ENCODE assay signal across 15 cellular contexts in the genomic region with DNA sequence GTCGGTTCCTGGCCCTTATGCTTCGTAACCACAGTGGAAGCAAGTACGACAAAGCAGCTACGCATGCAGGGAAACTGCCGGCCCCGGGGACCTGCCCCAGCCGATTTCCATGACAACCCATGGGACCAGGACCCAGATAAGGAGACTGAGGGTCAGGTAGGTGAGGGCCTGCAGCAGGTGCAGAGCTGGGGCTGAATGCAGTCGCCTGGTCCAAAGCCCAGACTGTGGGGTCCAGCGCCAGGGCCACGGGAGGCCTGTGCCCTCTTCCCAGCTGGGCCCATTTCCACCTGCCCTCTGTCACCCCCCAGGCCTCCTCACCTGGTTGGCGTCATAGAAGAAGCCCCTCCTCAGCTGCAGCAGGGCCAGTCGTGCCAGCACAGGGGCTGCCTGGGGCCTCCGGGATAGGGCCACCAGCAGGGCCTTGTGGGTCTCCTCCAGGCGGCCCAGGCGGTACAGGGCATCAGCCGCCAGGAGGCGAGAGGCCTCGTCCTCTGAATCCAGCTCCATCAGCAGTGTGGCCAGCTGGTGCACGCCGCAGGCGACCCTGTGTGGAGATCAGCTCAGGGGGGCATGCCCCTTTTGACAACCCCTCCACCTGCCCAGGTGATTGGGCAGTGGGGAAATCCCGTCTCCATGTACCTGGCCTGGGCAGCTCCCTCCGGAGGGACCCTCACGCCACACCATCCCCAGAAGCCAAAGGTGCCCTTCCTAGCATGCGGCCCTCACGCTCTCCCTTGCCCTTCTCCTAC. TPM values are rescaled to one million over a fixed set of nuclear protein-coding genes. Genes with fewer than 3 reads are reported as not detected.
DNase-seq lines count a peak whose midpoint lies in the region; ATAC-seq and TF ChIP-seq lines count a peak whose summit lies in the region.
"Had no signal": no experiment of that assay in that cellular context is flagged by ENCODE, and none has a peak within 500 bp of the region (broad histone marks: within the 10 kb centered on the region; RNA-seq: fewer than 3 reads in every experiment).

No MANE protein-coding gene starts in this region.

- H3K9me3 ChIP-seq in PC-3 (ENCODE audit: low read length) = peaks cover 3% of the 10 kb centered on the region; the same call in 1 of the 2 replicates
- H3K9me3 ChIP-seq in right lobe of liver = no peaks in the 10 kb centered on the region
- H3K9me3 ChIP-seq: HAP-1 had no signal

- no peak overlapping the region for H2AFZ ChIP-seq in PC-3 (ENCODE audit: low read length)

- DNase-seq in activated naive CD4-positive, alpha-beta T cell treated with anti-CD3 and anti-CD28 coated beads for 36 hours = peak; percentile 4
- DNase-seq in activated naive CD4-positive, alpha-beta T cell treated with anti-CD3 and anti-CD28 coated beads, Interleukin-2, amount 50 U/mL, for 16 hours = no peak
- DNase-seq in PC-3 (peak; percentile 15), right lobe of liver (peak; percentile 14 to 53 (median 39)), AML-193 (lab: John Stamatoyannopoulos, UW) (no peak), DMS53 treated with DMSO at 0.1 percent for 48 hours (lab: John Stamatoyannopoulos, UW; ENCODE audit: unreplicated experiment) (no peak)
- DNase-seq in stimulated activated effector memory CD8-positive, alpha-beta T cell treated with anti-CD3 and anti-CD28 coated beads, Interleukin-12 subunit alpha, Interleukin-12 subunit beta, amount 100 ng/mL, for 72 hours (ENCODE audit: low spot score in 2 of 2) = no peak
- DNase-seq: COR-L47, NCI-H187 had no signal

- no peak overlapping the region for H3K4me3 Mint-ChIP-seq in activated naive CD4-positive, alpha-beta T cell treated with anti-CD3 and anti-CD28 coated beads for 36 hours
- H3K4me3 Mint-ChIP-seq in stimulated activated effector memory CD8-positive, alpha-beta T cell treated with anti-CD3 and anti-CD28 coated beads, Interleukin-12 subunit alpha, Interleukin-12 subunit beta, amount 100 ng/mL, for 72 hours = no peak overlapping the region
- H3K4me3 Mint-ChIP-seq: activated B cell treated with CpG ODN at 0.5 μM for 24 hours; T-helper 1 cell treated with Interleukin-12 subunit alpha and Interleukin-12 subunit beta and Interleukin-4 antibody, amounts not matched to agents 30 μg/mL and 1 μg/mL, for 36 hours; type B pancreatic cell had no signal

- no peak overlapping the region for H3K4me2 ChIP-seq in PC-3 (ENCODE audit: low read length)

- no peak overlapping the region for H3K27ac Mint-ChIP-seq in activated naive CD4-positive, alpha-beta T cell treated with anti-CD3 and anti-CD28 coated beads for 36 hours
- no peak overlapping the region for H3K27ac Mint-ChIP-seq in stimulated activated effector memory CD8-positive, alpha-beta T cell treated with anti-CD3 and anti-CD28 coated beads, Interleukin-12 subunit alpha, Interleukin-12 subunit beta, amount 100 ng/mL, for 72 hours
- H3K27ac Mint-ChIP-seq: activated B cell treated with CpG ODN at 0.5 μM for 24 hours; T-helper 1 cell treated with Interleukin-12 subunit alpha and Interleukin-12 subunit beta and Interleukin-4 antibody, amounts not matched to agents 30 μg/mL and 1 μg/mL, for 36 hours; type B pancreatic cell had no signal

- H3K4me3 ChIP-seq in PC-3 (ENCODE audit: low read length) (no peak overlapping the region), right lobe of liver (no peak overlapping the region)
- H3K4me3 ChIP-seq: HAP-1 had no signal

- 20% methylated on average over 1 of the region's 26 CpGs for WGBS in right lobe of liver (ENCODE audit: insufficient coverage, low coverage, low lambda C conversion rate, missing lambda C conversion rate)

- BruUV-seq in PC-3 (replicated peaks; lab: Mats Ljungman, UMichigan) = no TSS peak

- no peak for TF ChIP-seq POLR2A in right lobe of liver (IDR thresholded peaks at IDR 0.05)

- no peaks in the 10 kb centered on the region for H3K4me1 Mint-ChIP-seq in activated naive CD4-positive, alpha-beta T cell treated with anti-CD3 and anti-CD28 coated beads for 36 hours (ENCODE audit: low read depth)
- H3K4me1 Mint-ChIP-seq in stimulated activated effector memory CD8-positive, alpha-beta T cell treated with anti-CD3 and anti-CD28 coated beads, Interleukin-12 subunit alpha, Interleukin-12 subunit beta, amount 100 ng/mL, for 72 hours = no peaks in the 10 kb centered on the region

- no peaks in the 10 kb centered on the region for H3K79me2 ChIP-seq in PC-3 (ENCODE audit: low read length)

- no peaks in the 10 kb centered on the region for H4K20me1 ChIP-seq in PC-3 (ENCODE audit: low read length)

- CTCF ChIA-PET in activated naive CD4-positive, alpha-beta T cell treated with anti-CD3 and anti-CD28 coated beads for 36 hours (lab: Charles Lee) = interaction anchor here (1.3 kb wide), 1 partner anchor 13 kb away, joined by 4 read pairs; no protein-coding TSS in a partner anchor
- CTCF ChIA-PET in PC-3 (lab: Charles Lee) = no interaction called here

- no peaks in the 10 kb centered on the region for H3F3A ChIP-seq in PC-3 (ENCODE audit: low read length, unreplicated experiment)

- no peak overlapping the region for H3K27ac ChIP-seq in PC-3 (ENCODE audit: low read length)
- H3K27ac ChIP-seq in right lobe of liver = no peak overlapping the region

- POLR2A ChIA-PET in PC-3 (lab: Charles Lee; ENCODE audit: unreplicated experiment) = no interaction called here

- peak; percentile 24; the same call in 1 of the 2 replicates for TF ChIP-seq CTCF in PC-3 (conservative IDR thresholded peaks at IDR 0.05; ENCODE audit: low read depth, low read length)
- no peak for TF ChIP-seq CTCF in right lobe of liver (IDR thresholded peaks at IDR 0.05)

- H3K9me3 Mint-ChIP-seq in activated naive CD4-positive, alpha-beta T cell treated with anti-CD3 and anti-CD28 coated beads for 36 hours = peaks cover 11% of the 10 kb centered on the region
- H3K9me3 Mint-ChIP-seq in stimulated activated effector memory CD8-positive, alpha-beta T cell treated with anti-CD3 and anti-CD28 coated beads, Interleukin-12 subunit alpha, Interleukin-12 subunit beta, amount 100 ng/mL, for 72 hours = peaks cover 2% of the 10 kb centered on the region

- no peaks in the 10 kb centered on the region for H3K36me3 ChIP-seq in PC-3 (ENCODE audit: low read depth, low read length)
- H3K36me3 ChIP-seq in right lobe of liver = no peaks in the 10 kb centered on the region
- H3K36me3 ChIP-seq: HAP-1 had no signal

- intact Hi-C loops in activated naive CD4-positive, alpha-beta T cell treated with anti-CD3 and anti-CD28 coated beads for 36 hours (cut with micrococcal nuclease) = loop anchor here (2.0 kb wide), 1 partner anchor 233 kb away; no protein-coding TSS in a partner anchor
- intact Hi-C loops in PC-3 (cut with micrococcal nuclease) = no loop called here
- intact Hi-C loops in right lobe of liver (cut with DNase I) = no loop called here

- H3K36me3 Mint-ChIP-seq in activated naive CD4-positive, alpha-beta T cell treated with anti-CD3 and anti-CD28 coated beads for 36 hours (ENCODE audit: low read depth) = peaks cover 4% of the 10 kb centered on the region
- no peaks in the 10 kb centered on the region for H3K36me3 Mint-ChIP-seq in stimulated activated effector memory CD8-positive, alpha-beta T cell treated with anti-CD3 and anti-CD28 coated beads, Interleukin-12 subunit alpha, Interleukin-12 subunit beta, amount 100 ng/mL, for 72 hours
- H3K36me3 Mint-ChIP-seq: type B pancreatic cell had no signal

- H3K27me3 ChIP-seq in PC-3 (ENCODE audit: low read length) (peaks cover 22% of the 10 kb centered on the region; the same call in 1 of the 2 replicates), right lobe of liver (no peaks in the 10 kb centered on the region)

- no peak overlapping the region for H3K9ac ChIP-seq in PC-3 (ENCODE audit: low read length)

- peak; percentile 64 for ATAC-seq in PC-3
- ATAC-seq in right lobe of liver = no peak
- peak; percentile 24 for ATAC-seq in stimulated activated effector memory CD8-positive, alpha-beta T cell treated with anti-CD3 and anti-CD28 coated beads, Interleukin-12 subunit alpha, Interleukin-12 subunit beta, amount 100 ng/mL, for 72 hours
- ATAC-seq in HG02763 (IDR thresholded peaks at IDR 0.05; ENCODE audit: unreplicated experiment) = no peak
- ATAC-seq: stimulated activated naive CD8-positive, alpha-beta T cell treated with anti-CD3 and anti-CD28 coated beads, Interleukin-15, Interleukin-2, amounts not matched to agents 100 U/mL and 50 U/mL, for 24 hours had no signal

- H3K27me3 Mint-ChIP-seq in activated naive CD4-positive, alpha-beta T cell treated with anti-CD3 and anti-CD28 coated beads for 36 hours (ENCODE audit: low read depth) = peaks cover 32% of the 10 kb centered on the region
- H3K27me3 Mint-ChIP-seq: type B pancreatic cell had no signal

- H3K4me1 ChIP-seq in PC-3 (ENCODE audit: insufficient read depth, low read length) = no peaks in the 10 kb centered on the region
- H3K4me1 ChIP-seq in right lobe of liver = no peaks in the 10 kb centered on the region

- no peaks in the 10 kb centered on the region for H3K9me2 ChIP-seq in PC-3 (replicated peaks; ENCODE audit: low read length)

RNA-seq across cellular contexts. Expression of a gene that starts 14.2 kb away (rescaled TPM):
- 1 to 10 TPM in 1 of 2 experiments, under 1 TPM in 1; 0.91 to 1.1 TPM for total RNA-seq in activated naive CD4-positive, alpha-beta T cell treated with anti-CD3 and anti-CD28 coated beads for 36 hours
- total RNA-seq in PC-3 (2014; rRNA removed) (0.11 and 1.2 TPM in 2 replicates), right lobe of liver (under 1 TPM in 5 of 6 experiments, not detected in 1; 0.06 to 0.23 (median 0.18) TPM)

Comparison
In these comparisons a context has a peak if more than half of its experiments do, and no peak if none do; other contexts are left out.
1. DNase-seq: peak in activated naive CD4-positive, alpha-beta T cell treated with anti-CD3 and anti-CD28 coated beads for 36 hours (single experiment), PC-3 (single experiment) and right lobe of liver (3 of 3); none in activated naive CD4-positive, alpha-beta T cell treated with anti-CD3 and anti-CD28 coated beads, Interleukin-2, amount 50 U/mL, for 16 hours (single experiment), stimulated activated effector memory CD8-positive, alpha-beta T cell treated with anti-CD3 and anti-CD28 coated beads, Interleukin-12 subunit alpha, Interleukin-12 subunit beta, amount 100 ng/mL, for 72 hours (0 of 2), AML-193 (0 of 2) and DMS53 treated with DMSO at 0.1 percent for 48 hours (single experiment).
2. ATAC-seq: peak in PC-3 (single experiment) and stimulated activated effector memory CD8-positive, alpha-beta T cell treated with anti-CD3 and anti-CD28 coated beads, Interleukin-12 subunit alpha, Interleukin-12 subunit beta, amount 100 ng/mL, for 72 hours (single experiment); none in right lobe of liver (0 of 4) and HG02763 (single experiment).